ENCODE assay signal across 24 cellular contexts in genomic region chr4:185941476-185941875, GRCh38.
"Had no signal": no experiment of that assay in that cellular context is flagged by ENCODE, and none has a peak within 500 bp of the region (broad histone marks: within the 10 kb centered on the region; RNA-seq: fewer than 3 reads in every experiment).

No MANE protein-coding gene starts in this region.

- H3K27me3 ChIP-seq: heart right ventricle, neural progenitor cell, ovary, right atrium auricular region, upper lobe of left lung had no signal

- H3K36me3 ChIP-seq: heart right ventricle, neural progenitor cell, ovary, prostate gland, right atrium auricular region, thoracic aorta, upper lobe of left lung had no signal

- H3K27ac ChIP-seq: heart right ventricle, neural progenitor cell, ovary, prostate gland, right atrium auricular region, thoracic aorta, upper lobe of left lung had no signal

- DNase-seq: activated CD4-positive, alpha-beta T cell treated with anti-CD3 and anti-CD28 coated beads, Interleukin-2, amount 10 ng/mL, durations not matched to agents 24 days and 14 days; activated CD8-positive, alpha-beta memory T cell treated with anti-CD3 and anti-CD28 coated beads, Interleukin-2, amount 10 ng/mL, durations not matched to agents 7 days and 5 days; activated CD8-positive, alpha-beta T cell treated with anti-CD3 and anti-CD28 coated beads for 36 hours; activated gamma-delta T cell; activated naive CD4-positive, alpha-beta T cell treated with anti-CD3 and anti-CD28 coated beads, Interleukin-2, amount 50 U/mL, for 16 hours; activated naive CD8-positive, alpha-beta T cell treated with anti-CD3 and anti-CD28 coated beads, Interleukin-2, amount 50 U/mL, for 24 hours; activated T-cell treated with anti-CD3 and anti-CD28 coated beads for 4 hours; cerebellar nuclear complex; effector CD4-positive, alpha-beta T cell; heart right ventricle; kidney; naive thymus-derived CD8-positive, alpha-beta T cell; ovary; stimulated activated CD4-positive, alpha-beta T cell treated with anti-CD3 and anti-CD28 coated beads, Interleukin-4, amount 100 ng/mL, for 24 hours; stimulated activated naive CD4-positive, alpha-beta T cell treated with Interleukin-2 at 50 U/mL for 16 hours; T-cell had no signal

- H3K4me1 ChIP-seq: heart right ventricle, prostate gland, right atrium auricular region had no signal

- H3K9me3 ChIP-seq: heart right ventricle, ovary, prostate gland, right atrium auricular region, thoracic aorta, upper lobe of left lung had no signal

- ATAC-seq: activated CD4-positive, CD25-positive, alpha-beta regulatory T cell treated with anti-CD3 and anti-CD28 coated beads, Interleukin-2, amount 50 U/mL, for 24 hours; activated CD8-positive, alpha-beta memory T cell treated with anti-CD3 and anti-CD28 coated beads, Interleukin-2, amount 10 ng/mL, durations not matched to agents 7 days and 5 days; activated CD8-positive, alpha-beta T cell treated with anti-CD3 and anti-CD28 coated beads for 36 hours; activated naive CD8-positive, alpha-beta T cell treated with anti-CD3 and anti-CD28 coated beads, Interleukin-2, amount 50 U/mL, for 24 hours; heart right ventricle; left lobe of liver; naive thymus-derived CD8-positive, alpha-beta T cell; T-cell had no signal

- H3K4me3 ChIP-seq: heart right ventricle, lung, neural progenitor cell, ovary, prostate gland, right atrium auricular region, thoracic aorta, upper lobe of left lung had no signal
